ENCODE assay signal across 7 cellular contexts in genomic region chr1:242973341-242973740, GRCh38.
DNase-seq lines count a peak whose midpoint lies in the region; ATAC-seq, FAIRE-seq and TF ChIP-seq lines count a peak whose summit lies in the region.
"Not testable (repeated sequence)": the region's sequence is repeated elsewhere in the genome, so short reads cannot be mapped to it uniquely, and the experiment has no call there.

No MANE protein-coding gene starts in this region.

- dilution Hi-C loops in IMR-90 (cut with HindIII; ENCODE audit: low sequenced_read_pairs, unreplicated experiment): not testable (repeated sequence)

- DNase-seq in ELR (ENCODE audit: low read depth) (peak; percentile 40), IMR-90 (peak; percentile 53), RKO (ENCODE audit: low spot score) (peak; percentile 4), astrocyte (ENCODE audit: low read depth) (peak; percentile 2), fibroblast of mammary gland (ENCODE audit: low read depth) (peak; percentile 41), iris pigment epithelial cell (ENCODE audit: low read depth) (peak; percentile 8), stromal cell of bone marrow (ENCODE audit: low read depth) (peak; percentile 1)

- no CpG with 5 or more reads among the region's 3 CpGs for WGBS in IMR-90 (ENCODE audit: extremely low coverage in 2 of 2, insufficient read length in 1 of 2), 2 experiments

- not testable (repeated sequence) for H2AK5ac ChIP-seq in IMR-90 (ENCODE audit: low read depth, low read length)

- not testable (repeated sequence) for H3K14ac ChIP-seq in IMR-90 (replicated peaks; ENCODE audit: low read depth, low read length)

- not testable (repeated sequence) for H2AK9ac ChIP-seq in IMR-90 (replicated peaks; ENCODE audit: low read depth, low read length, poor library complexity)

- not testable (repeated sequence) for H3K79me2 ChIP-seq in astrocyte (ENCODE audit: insufficient read depth, low read length)

- H4K8ac ChIP-seq in IMR-90 (ENCODE audit: low read depth in 2 of 2, low read length in 2 of 2): not testable (repeated sequence)

- not testable (repeated sequence) for TF ChIP-seq POLR2A in IMR-90 (IDR thresholded peaks at IDR 0.05; ENCODE audit: low read depth, low read length)

- not testable (repeated sequence) for H3K4me2 ChIP-seq in IMR-90 (ENCODE audit: low read depth, low read length); astrocyte (ENCODE audit: low read length)

- not testable (repeated sequence) for H2AFZ ChIP-seq in IMR-90 (replicated peaks; ENCODE audit: low read length, poor library complexity); astrocyte (ENCODE audit: low read depth, low read length)

- not testable (repeated sequence) for FAIRE-seq in astrocyte (lab: Jason Lieb, UNC)

- not testable (repeated sequence) for H3K36me3 Mint-ChIP-seq in astrocyte (ENCODE audit: low read depth, unreplicated experiment)

- not testable (repeated sequence) for H2BK20ac ChIP-seq in IMR-90 (ENCODE audit: low read depth, low read length)

- H3K4ac ChIP-seq in IMR-90 (ENCODE audit: low read depth, low read length): not testable (repeated sequence)

- H3K18ac ChIP-seq in IMR-90 (ENCODE audit: low read depth, low read length): not testable (repeated sequence)

- not testable (repeated sequence) for H3K4me1 ChIP-seq in IMR-90 (ENCODE audit: control insufficient read depth, insufficient read depth, low read length); astrocyte (ENCODE audit: insufficient read depth, low read length)

- H3K4me3 Mint-ChIP-seq in astrocyte (ENCODE audit: unreplicated experiment): not testable (repeated sequence)

- in situ Hi-C loops in IMR-90 (cut with MboI; ENCODE audit: low sequenced_read_pairs): not testable (repeated sequence)

- not testable (repeated sequence) for H3K4me1 Mint-ChIP-seq in astrocyte (ENCODE audit: low read depth, unreplicated experiment)

- H4K5ac ChIP-seq in IMR-90 (ENCODE audit: low read depth, low read length): not testable (repeated sequence)

- intact Hi-C loops in IMR-90 (cut with micrococcal nuclease): not testable (repeated sequence)

- ATAC-seq in IMR-90 (ENCODE audit: low read depth): not testable (repeated sequence)

- not testable (repeated sequence) for H3K79me1 ChIP-seq in IMR-90 (ENCODE audit: low read depth in 1 of 2, low read length in 2 of 2)

- not testable (repeated sequence) for H3K27me3 ChIP-seq in IMR-90 (ENCODE audit: control insufficient read depth, insufficient read depth, low read length); astrocyte (ENCODE audit: insufficient read depth, low read length)

- not testable (repeated sequence) for TF ChIP-seq RAD21 in IMR-90 (IDR thresholded peaks at IDR 0.05; ENCODE audit: low read length)

- H3K9ac ChIP-seq in IMR-90 (ENCODE audit: low read depth, low read length); astrocyte (ENCODE audit: low read length): not testable (repeated sequence)

- H3K23ac ChIP-seq in IMR-90 (ENCODE audit: low read depth, low read length): not testable (repeated sequence)

- not testable (repeated sequence) for H2BK15ac ChIP-seq in IMR-90 (ENCODE audit: low read depth, low read length)

- not testable (repeated sequence) for H3K4me3 ChIP-seq in IMR-90 (ENCODE audit: insufficient read depth, low read depth, low read length); astrocyte (ENCODE audit: insufficient read depth, low read depth, low read length); fibroblast of mammary gland (ENCODE audit: control insufficient read depth, low read depth, low read length)

- H4K20me1 ChIP-seq in IMR-90 (ENCODE audit: insufficient read depth, low read length); astrocyte (ENCODE audit: insufficient read depth, low read length): not testable (repeated sequence)

- not testable (repeated sequence) for H2BK120ac ChIP-seq in IMR-90 (ENCODE audit: low read depth, low read length)

- TF ChIP-seq CTCF in IMR-90 (conservative IDR thresholded peaks at IDR 0.05; ENCODE audit: low read depth, low read length); astrocyte (IDR thresholded peaks at IDR 0.05; ENCODE audit: insufficient read depth, low read depth, low read length); fibroblast of mammary gland (conservative IDR thresholded peaks at IDR 0.05; ENCODE audit: control insufficient read depth, insufficient read depth, low read depth, low read length): not testable (repeated sequence)

- not testable (repeated sequence) for H3K27ac Mint-ChIP-seq in astrocyte (ENCODE audit: unreplicated experiment)

- POLR2A ChIA-PET in IMR-90 (lab: Charles Lee; ENCODE audit: unreplicated experiment): not testable (repeated sequence)

- not testable (repeated sequence) for H3K27me3 Mint-ChIP-seq in astrocyte (ENCODE audit: low read depth, unreplicated experiment)

- CTCF ChIA-PET in IMR-90 (lab: Yijun Ruan, JAX): not testable (repeated sequence)

- H3K56ac ChIP-seq in IMR-90 (ENCODE audit: extremely low read depth, insufficient read depth, low read length): not testable (repeated sequence)

- not testable (repeated sequence) for BruUV-seq in IMR-90 (replicated peaks; lab: Mats Ljungman, UMichigan)

- not testable (repeated sequence) for H3K9me1 ChIP-seq in IMR-90 (ENCODE audit: insufficient read depth, low read length)

- H3K36me3 ChIP-seq in IMR-90 (ENCODE audit: control insufficient read depth, insufficient read depth, low read length); astrocyte (ENCODE audit: insufficient read depth, low read length): not testable (repeated sequence)

- not testable (repeated sequence) for H3K9me3 ChIP-seq in IMR-90 (ENCODE audit: control insufficient read depth, insufficient read depth, low read length); astrocyte (ENCODE audit: insufficient read depth, low read depth, low read length)

- not testable (repeated sequence) for H4K91ac ChIP-seq in IMR-90 (ENCODE audit: insufficient read depth, low read depth, low read length)

- H2BK5ac ChIP-seq in IMR-90 (ENCODE audit: low read depth, low read length, poor library complexity, severe bottlenecking): not testable (repeated sequence)

- H3K9me3 Mint-ChIP-seq in astrocyte (ENCODE audit: unreplicated experiment): not testable (repeated sequence)

- not testable (repeated sequence) for H3K27ac ChIP-seq in IMR-90 (ENCODE audit: insufficient read depth, low read length); astrocyte (ENCODE audit: low read depth, low read length)

Comparison
In these comparisons a context has a peak if more than half of its experiments do, and no peak if none do; other contexts are left out.
1. DNase-seq: peak in every context shown above with its lines; median percentile 53 in IMR-90; 41 in fibroblast of mammary gland; 40 in ELR; 8 in iris pigment epithelial cell; 4 in RKO; 2 in astrocyte; 1 in stromal cell of bone marrow.